In the genomic region with DNA sequence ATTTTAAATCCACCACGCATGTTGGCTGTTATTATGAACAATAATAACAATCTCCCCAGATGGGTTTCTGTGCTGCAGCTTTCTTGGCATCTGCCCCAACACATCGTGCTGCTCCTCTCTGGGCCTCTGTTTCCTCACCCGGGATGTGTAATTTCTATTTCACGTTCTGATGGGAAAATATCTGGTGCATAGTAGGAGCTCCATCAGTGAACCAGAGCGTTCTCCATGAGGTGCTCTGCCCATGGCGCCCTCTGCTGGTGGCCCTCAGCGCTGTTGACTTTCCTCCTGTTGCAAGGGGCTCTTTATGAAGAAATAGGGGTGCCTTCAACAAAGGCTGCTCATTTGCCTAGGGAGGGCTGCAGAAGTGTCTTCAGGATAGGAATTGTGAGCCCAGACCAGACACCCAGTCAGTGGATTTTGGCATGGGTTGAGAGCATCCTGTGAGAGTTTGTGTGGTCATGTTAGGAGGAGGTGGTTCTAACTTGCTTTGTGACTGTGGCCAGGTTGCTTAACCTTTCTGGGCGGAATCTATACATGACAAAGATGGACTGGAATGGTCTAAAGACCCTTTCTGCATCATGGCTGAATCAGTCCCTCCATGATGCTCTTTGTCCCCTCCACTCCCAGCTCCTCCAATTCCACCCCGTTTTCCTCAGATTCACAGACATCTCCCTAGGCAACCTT, we compare ENCODE assay signal across 8 cellular contexts. TPM values are rescaled to one million over a fixed set of nuclear protein-coding genes. Genes with fewer than 3 reads are reported as not detected.
DNase-seq lines count a peak whose midpoint lies in the region; ATAC-seq and TF ChIP-seq lines count a peak whose summit lies in the region.

No MANE protein-coding gene starts in this region.

- no peaks in the 10 kb centered on the region for H3K36me3 ChIP-seq in ascending aorta

- H3K27ac Mint-ChIP-seq in immature natural killer cell = no peak overlapping the region

- no peaks in the 10 kb centered on the region for H3K36me3 Mint-ChIP-seq in immature natural killer cell

- no peak overlapping the region for H3K4me3 ChIP-seq in ascending aorta

- no peaks in the 10 kb centered on the region for H3K9me3 Mint-ChIP-seq in immature natural killer cell

- H3K4me1 Mint-ChIP-seq in immature natural killer cell = peaks cover 0 to 2% of the 10 kb centered on the region in 2 donors

- H3K4me1 ChIP-seq in ascending aorta = no peaks in the 10 kb centered on the region

- H3K27me3 Mint-ChIP-seq in immature natural killer cell (ENCODE audit: low read depth in 3 of 3) = peaks cover 20 to 26% (median 21%) of the 10 kb centered on the region in 3 donors

- H3K9me3 ChIP-seq in ascending aorta = no peaks in the 10 kb centered on the region

- H3K27me3 ChIP-seq in ascending aorta = peaks cover 22% of the 10 kb centered on the region

- intact Hi-C loops in ascending aorta (cut with DNase I) = loop anchor here (5.0 kb wide), 1 partner anchor 315 kb away; no protein-coding TSS in a partner anchor

- no peak overlapping the region for H3K4me3 Mint-ChIP-seq in immature natural killer cell

- H3K27ac ChIP-seq in ascending aorta = no peak overlapping the region

- TF ChIP-seq CTCF in ascending aorta (IDR thresholded peaks at IDR 0.05) = peak; percentile 33 to 66 (median 38)

- peak; percentile 18 to 43 for DNase-seq in AML-193 (lab: John Stamatoyannopoulos, UW)
- DNase-seq in H4 (ENCODE audit: low spot score) = peak; percentile 21
- peak; percentile 30 for DNase-seq in SW480 (ENCODE audit: low spot score)
- DNase-seq in ascending aorta (ENCODE audit: low spot score in 2 of 2) = peak in 1 of 2 donors; percentile 72
- peak; percentile 31 to 47 (median 34) for DNase-seq in immature natural killer cell
- DNase-seq in stimulated activated CD4-positive, alpha-beta T cell treated with anti-CD3 and anti-CD28 coated beads, Interleukin-4, amount 100 ng/mL, for 4 hours = peak; percentile 48 to 63

- ATAC-seq in GM21526 (IDR thresholded peaks at IDR 0.05; ENCODE audit: low FRiP score, unreplicated experiment) (no peak), GM21423 (IDR thresholded peaks at IDR 0.05; ENCODE audit: unreplicated experiment) (no peak)

RNA-seq across cellular contexts. Expression of a gene that starts 8.1 kb away (rescaled TPM):
- not detected in 2 replicates for total RNA-seq in H4 (2014; rRNA removed; shearing (Covaris generic))
- not detected for total RNA-seq in ascending aorta
- polyA plus RNA-seq in immature natural killer cell = not detected

RNA-seq across cellular contexts. Expression of a gene that starts 14.5 kb away (rescaled TPM):
- 153 and 165 TPM in 2 replicates for total RNA-seq in H4 (2014; rRNA removed; shearing (Covaris generic))
- 28.8 TPM for total RNA-seq in ascending aorta
- polyA plus RNA-seq in immature natural killer cell = 10 to 100 TPM; 23.1 to 44.6 (median 31.0) TPM

RNA-seq across cellular contexts. Expression of a gene that starts 57.4 kb away (rescaled TPM):
- not detected in 2 replicates for total RNA-seq in H4 (2014; rRNA removed; shearing (Covaris generic))
- 8.3 TPM for total RNA-seq in ascending aorta
- polyA plus RNA-seq in immature natural killer cell = not detected
